9 cellular contexts compared by ENCODE assay signal in the genomic region with DNA sequence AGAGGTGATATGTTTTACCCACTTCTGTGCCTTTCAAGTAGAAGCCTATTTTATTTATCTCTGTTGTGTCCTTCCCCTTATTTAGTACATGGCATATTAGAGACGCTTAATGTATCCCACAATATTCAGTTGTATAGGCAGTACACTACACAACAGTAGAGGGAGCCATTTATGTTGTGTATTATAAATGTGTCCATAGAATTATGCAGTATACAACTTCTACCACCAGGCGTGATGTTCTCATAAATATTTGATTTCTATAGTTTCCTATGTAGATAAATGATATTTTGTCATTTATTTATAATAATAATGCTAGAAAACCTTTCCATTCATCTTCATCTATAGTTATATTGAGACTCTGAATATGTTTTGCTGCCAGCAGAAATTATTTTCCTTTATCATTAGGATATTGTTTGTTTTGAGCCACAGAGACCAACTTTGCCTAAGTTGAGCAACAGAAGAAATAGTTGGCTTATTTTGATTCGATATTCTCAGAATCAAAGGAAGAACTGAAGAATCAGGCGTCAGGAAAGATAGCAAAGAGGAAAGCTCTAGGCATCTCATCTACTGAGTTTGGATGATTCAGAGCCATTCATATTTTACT.
DNase-seq lines count a peak whose midpoint lies in the region; ATAC-seq and TF ChIP-seq lines count a peak whose summit lies in the region.
"Had no signal": no experiment of that assay in that cellular context is flagged by ENCODE, and none has a peak within 500 bp of the region (broad histone marks: within the 10 kb centered on the region; RNA-seq: fewer than 3 reads in every experiment).

No MANE protein-coding gene starts in this region.

- no peak for TF ChIP-seq POLR2A in testis (IDR thresholded peaks at IDR 0.05)

- TF ChIP-seq CTCF in RWPE1 (conservative IDR thresholded peaks at IDR 0.05; ENCODE audit: low read depth) (no peak), kidney epithelial cell (IDR thresholded peaks at IDR 0.05; ENCODE audit: insufficient read depth, low read length, poor library complexity, severe bottlenecking) (peak; percentile 47), GM13976 (IDR thresholded peaks at IDR 0.05; ENCODE audit: borderline replicate concordance, control extremely low read depth, extremely low read depth, insufficient read depth, missing control alignments) (no peak), testis (IDR thresholded peaks at IDR 0.05) (no peak)

- peak; percentile 5 for DNase-seq in RWPE1 (ENCODE audit: low spot score)
- no peak for DNase-seq in kidney epithelial cell (ENCODE audit: low read depth)
- DNase-seq in activated CD4-positive, alpha-beta T cell treated with anti-CD3 and anti-CD28 coated beads, Interleukin-2, amount 50 U/mL, for 1 hour = no peak
- no peak for DNase-seq in NCI-H226
- DNase-seq in GM13976 (ENCODE audit: low spot score) = no peak
- DNase-seq in testis = no peak
- DNase-seq: stomach had no signal

- CTCF ChIA-PET in RWPE1 (lab: Yijun Ruan, JAX) = interaction anchor here (0.7 kb wide), 1 partner anchor 119 kb away, joined by 3 read pairs; no protein-coding TSS in a partner anchor

- H3K36me3 ChIP-seq in kidney epithelial cell (ENCODE audit: control insufficient read depth, insufficient read depth, low read length) (no peaks in the 10 kb centered on the region), testis (ENCODE audit: low read depth, missing control alignments) (no peaks in the 10 kb centered on the region)
- H3K36me3 ChIP-seq: stomach had no signal

- no peak overlapping the region for H3K27ac ChIP-seq in RWPE1
- H3K27ac ChIP-seq in testis = no peak overlapping the region
- H3K27ac ChIP-seq: stomach had no signal

- ATAC-seq in GM18502 (IDR thresholded peaks at IDR 0.05; ENCODE audit: poor library complexity, unreplicated experiment) (peak; percentile 81), HG03103 (IDR thresholded peaks at IDR 0.05; ENCODE audit: low read depth, unreplicated experiment) (peak; percentile 90)

- no peaks in the 10 kb centered on the region for H3K4me1 ChIP-seq in testis
- H3K4me1 ChIP-seq: stomach had no signal

- no peaks in the 10 kb centered on the region for H3K27me3 ChIP-seq in kidney epithelial cell (ENCODE audit: control insufficient read depth, insufficient read depth, low read length)
- no peaks in the 10 kb centered on the region for H3K27me3 ChIP-seq in testis
- H3K27me3 ChIP-seq: stomach had no signal

- 82 to 91% methylated on average over 4 of the region's 4 CpGs for WGBS in testis, 2 donors

- H3K4me3 ChIP-seq in kidney epithelial cell (ENCODE audit: low read depth, low read length) (no peak overlapping the region), testis (no peak overlapping the region)
- H3K4me3 ChIP-seq: stomach had no signal

- intact Hi-C loops in testis (cut with DNase I; ENCODE audit: low total_unique reads) = no loop called here

- H3K9me3 ChIP-seq in testis = no peaks in the 10 kb centered on the region
- H3K9me3 ChIP-seq: stomach had no signal

- POLR2A ChIA-PET in RWPE1 (lab: Yijun Ruan, JAX; ENCODE audit: low non-redundant PET) = no interaction called here

- in situ Hi-C loops in GM13976 (cut with MboI; ENCODE audit: low sequenced_read_pairs, unreplicated experiment) = no loop called here
